16 cellular contexts compared by ENCODE assay signal in genomic region chr12:129657179-129657578, GRCh38.
A peak's percentile ranks its signal among the peaks of the same experiment; 100 is the strongest.
DNase-seq lines count a peak whose midpoint lies in the region; ATAC-seq and TF ChIP-seq lines count a peak whose summit lies in the region.
"Had no signal": no experiment of that assay in that cellular context is flagged by ENCODE, and none has a peak within 500 bp of the region (broad histone marks: within the 10 kb centered on the region; RNA-seq: fewer than 3 reads in every experiment).

No MANE protein-coding gene starts in this region.

- H2AFZ ChIP-seq in H9 (ENCODE audit: low read length), result no peak overlapping the region
- H2AFZ ChIP-seq in neural progenitor cell (replicated peaks), result peak overlapping the region; percentile 23

- peak overlapping the region; percentile 4 for H2BK12ac ChIP-seq in H9 (ENCODE audit: insufficient read length, low read depth, low read length)

- no peak overlapping the region for H3K4ac ChIP-seq in H9 (ENCODE audit: low read depth, low read length)

- ATAC-seq in HG02798 (IDR thresholded peaks at IDR 0.05; ENCODE audit: poor library complexity, unreplicated experiment), result no peak
- ATAC-seq: CD8-positive, alpha-beta T cell; Right ventricle myocardium inferior; T-cell had no signal

- H3K79me2 ChIP-seq in H9 (ENCODE audit: insufficient read depth, low read length) (no peaks in the 10 kb centered on the region), neural progenitor cell (ENCODE audit: low read depth) (no peaks in the 10 kb centered on the region)

- H3K18ac ChIP-seq in H9 (ENCODE audit: insufficient read length, low read depth, low read length), result peak overlapping the region; percentile 22

- no peak overlapping the region for H3K4me3 ChIP-seq in NT2/D1 (ENCODE audit: insufficient read length, low read depth)
- H3K4me3 ChIP-seq in neural progenitor cell, result no peak overlapping the region
- H3K4me3 ChIP-seq: SK-N-MC had no signal

- no peak overlapping the region for H2AK5ac ChIP-seq in H9 (ENCODE audit: insufficient read length, low read length)

- no peaks in the 10 kb centered on the region for H3K79me1 ChIP-seq in H9 (ENCODE audit: insufficient read depth, low read depth, low read length, poor library complexity, severe bottlenecking)

- H3K14ac ChIP-seq in H9 (ENCODE audit: insufficient read depth, low read length), result no peak overlapping the region

- H3K27me3 Mint-ChIP-seq in H9 (ENCODE audit: low read depth) (no peaks in the 10 kb centered on the region; the same call in none of the 2 replicates), neural progenitor cell (ENCODE audit: insufficient read depth, low read depth) (peaks cover 4% of the 10 kb centered on the region)

- no peak overlapping the region for H3T11ph ChIP-seq in H9 (ENCODE audit: low read length)

- H3K4me3 Mint-ChIP-seq in H9, result no peak overlapping the region
- no peak overlapping the region for H3K4me3 Mint-ChIP-seq in neural progenitor cell
- H3K4me3 Mint-ChIP-seq: CD8-positive, alpha-beta T cell; T-cell had no signal

- no peaks in the 10 kb centered on the region for H3K23me2 ChIP-seq in H9 (ENCODE audit: insufficient read length, low read depth, low read length, poor library complexity, severe bottlenecking)

- H2BK20ac ChIP-seq in H9 (ENCODE audit: low read depth, low read length, poor library complexity, severe bottlenecking), result no peak overlapping the region

- no peak overlapping the region for H2BK15ac ChIP-seq in H9 (ENCODE audit: low read depth, low read length)

- no peak overlapping the region for H4K91ac ChIP-seq in H9 (ENCODE audit: insufficient read length, low read depth, low read length)

- DNase-seq in H9 (no peak), NCI-H2107 treated with DMSO at 0.1 percent for 48 hours (lab: John Stamatoyannopoulos, UW; ENCODE audit: unreplicated experiment) (peak; percentile 69), NT2/D1 (ENCODE audit: low read depth, low spot score) (peak; percentile 16), neural progenitor cell (ENCODE audit: low spot score) (peak; percentile 58), ureter (ENCODE audit: low spot score) (no peak)
- no peak for DNase-seq in activated CD4-positive, CD25-positive, alpha-beta regulatory T cell treated with anti-CD3 and anti-CD28 coated beads, Interleukin-2, amount 50 U/mL, for 72 hours
- DNase-seq: ACHN; CD8-positive, alpha-beta T cell; Kasumi-1; NCI-H1417 treated with DMSO at 0.1 percent for 48 hours; NCI-H2171; NCI-H526 treated with DMSO at 0.1 percent for 48 hours; T-cell had no signal

- H3K36me3 Mint-ChIP-seq in H9 (ENCODE audit: insufficient read depth in 1 of 3, low read depth in 3 of 3) (peaks cover 17 to 32% (median 23%) of the 10 kb centered on the region in 3 experiments), neural progenitor cell (peaks cover 5% of the 10 kb centered on the region)
- H3K36me3 Mint-ChIP-seq: CD8-positive, alpha-beta T cell; T-cell had no signal

- H3K4me1 Mint-ChIP-seq in H9 (peaks cover 28 to 39% of the 10 kb centered on the region in 2 experiments), neural progenitor cell (peaks cover 31% of the 10 kb centered on the region)
- H3K4me1 Mint-ChIP-seq: T-cell had no signal

- H3K27ac Mint-ChIP-seq in H9 (peak overlapping the region; percentile 9 to 92 (median 37); a peak in 3 of 7 replicates), neural progenitor cell (peak overlapping the region; percentile 61)
- H3K27ac Mint-ChIP-seq: CD8-positive, alpha-beta T cell; T-cell had no signal

- H3F3A ChIP-seq in neural progenitor cell (ENCODE audit: low read depth), result no peaks in the 10 kb centered on the region

- no peaks in the 10 kb centered on the region for H4K20me1 ChIP-seq in H9 (ENCODE audit: control insufficient read depth, insufficient read depth, insufficient read length)
- no peaks in the 10 kb centered on the region for H4K20me1 ChIP-seq in neural progenitor cell (ENCODE audit: low read depth)

- H3K4me2 ChIP-seq in H9 (ENCODE audit: insufficient read depth, insufficient read length, low read length) (no peak overlapping the region), neural progenitor cell (peak overlapping the region; percentile 13)

- H3K23ac ChIP-seq in H9 (ENCODE audit: insufficient read length, low read depth, low read length), result no peak overlapping the region

- H3K4me1 ChIP-seq in H9 (ENCODE audit: insufficient read depth, low read length) (peaks cover 9% of the 10 kb centered on the region; the same call in 1 of the 2 replicates), NT2/D1 (ENCODE audit: insufficient read depth, insufficient read length) (peaks cover 2% of the 10 kb centered on the region), neural progenitor cell (peaks cover 17% of the 10 kb centered on the region)

- H3K36me3 ChIP-seq in NT2/D1 (ENCODE audit: insufficient read depth, insufficient read length, low read length) (no peaks in the 10 kb centered on the region), neural progenitor cell (no peaks in the 10 kb centered on the region)

- no peak overlapping the region for H3K27ac ChIP-seq in H9 (ENCODE audit: insufficient read length, low read depth, low read length)
- H3K27ac ChIP-seq in neural progenitor cell, result no peak overlapping the region
- H3K27ac ChIP-seq: SK-N-MC had no signal

- no CpG with 5 or more reads among the region's 4 CpGs for WGBS in H9 (ENCODE audit: extremely low coverage, insufficient read length, low lambda C conversion rate)

- no peak overlapping the region for H2BK5ac ChIP-seq in H9 (ENCODE audit: insufficient read length, low read length)

- no peak overlapping the region for H2BK120ac ChIP-seq in H9 (ENCODE audit: low read depth, low read length, poor library complexity, severe bottlenecking)

- no peak for TF ChIP-seq CTCF in H9 (conservative IDR thresholded peaks at IDR 0.05)
- no peak for TF ChIP-seq CTCF in neural progenitor cell (IDR thresholded peaks at IDR 0.05)

- no peak overlapping the region for H3K9ac ChIP-seq in H9 (ENCODE audit: extremely low read depth, insufficient read length, low read length)
- no peak overlapping the region for H3K9ac ChIP-seq in NT2/D1 (ENCODE audit: insufficient read length, low read depth)
- no peak overlapping the region for H3K9ac ChIP-seq in neural progenitor cell

- no peak overlapping the region for H3K56ac ChIP-seq in H9 (ENCODE audit: insufficient read length, low read depth, low read length)

- H4K5ac ChIP-seq in H9 (ENCODE audit: insufficient read length, low read depth, low read length), result no peak overlapping the region

- H3K9me3 ChIP-seq in H9 (ENCODE audit: control insufficient read depth, low read depth, low read length) (peaks cover 8% of the 10 kb centered on the region), NT2/D1 (ENCODE audit: insufficient read depth, low read length) (0 out of 2 replicates have a peak, but pooled peaks cover 6% of the 10 kb centered on the region), neural progenitor cell (ENCODE audit: low read depth) (no peaks in the 10 kb centered on the region)

- H4K8ac ChIP-seq in H9 (replicated peaks; ENCODE audit: insufficient read length, low read depth, low read length), result no peak overlapping the region

- H3K27me3 ChIP-seq in H9 (ENCODE audit: insufficient read depth, low read length) (no peaks in the 10 kb centered on the region), NT2/D1 (ENCODE audit: insufficient read depth, insufficient read length) (no peaks in the 10 kb centered on the region), neural progenitor cell (no peaks in the 10 kb centered on the region)

- H3K9me3 Mint-ChIP-seq in H9, result peaks cover 7 to 17% of the 10 kb centered on the region in 2 experiments; a peak in 4 of 5 replicates
- peaks cover 7% of the 10 kb centered on the region for H3K9me3 Mint-ChIP-seq in neural progenitor cell

Comparison
In these comparisons a context has a peak if more than half of its experiments do, and no peak if none do; other contexts are left out.
1. DNase-seq: peak in NCI-H2107 treated with DMSO at 0.1 percent for 48 hours (single experiment), NT2/D1 (single experiment) and neural progenitor cell (single experiment); none in H9 (single experiment), activated CD4-positive, CD25-positive, alpha-beta regulatory T cell treated with anti-CD3 and anti-CD28 coated beads, Interleukin-2, amount 50 U/mL, for 72 hours (single experiment) and ureter (single experiment).